16 cellular contexts compared by ENCODE assay signal in the genomic region with DNA sequence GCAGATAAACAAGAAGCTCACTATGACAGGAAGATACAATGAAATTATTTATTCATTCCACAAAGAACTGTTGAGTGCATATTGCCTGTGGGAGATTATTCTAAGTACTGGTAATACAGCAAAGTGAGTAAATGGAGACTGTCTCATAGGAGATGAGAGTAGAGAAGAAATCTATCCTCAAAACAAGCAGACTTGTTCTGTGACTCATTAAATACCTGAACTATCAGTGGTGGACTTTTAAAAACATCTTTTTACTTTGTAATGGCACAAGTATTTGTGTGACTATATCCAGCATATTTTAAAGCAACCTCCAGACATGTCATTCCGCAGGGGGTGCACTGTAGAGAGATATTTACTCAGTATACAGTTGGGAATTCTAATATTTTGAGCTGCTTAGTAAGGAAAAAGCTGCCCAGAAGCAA.
DNase-seq lines count a peak whose midpoint lies in the region; ATAC-seq and TF ChIP-seq lines count a peak whose summit lies in the region.
"Had no signal": no experiment of that assay in that cellular context is flagged by ENCODE, and none has a peak within 500 bp of the region (broad histone marks: within the 10 kb centered on the region; RNA-seq: fewer than 3 reads in every experiment).

No MANE protein-coding gene starts in this region.

- H3K9ac ChIP-seq in rectal smooth muscle tissue (ENCODE audit: low read length): no peak overlapping the region

- peaks cover 0 to 4% of the 10 kb centered on the region in 2 donors for H3K27me3 Mint-ChIP-seq in CD8-positive, alpha-beta memory T cell
- H3K27me3 Mint-ChIP-seq: activated naive CD8-positive, alpha-beta T cell treated with anti-CD3 and anti-CD28 coated beads, Interleukin-2, amount 10 ng/mL, durations not matched to agents 7 days and 5 days; dendritic cell treated with granulocyte-macrophage colony-stimulating factor and Interleukin-4, amounts not matched to agents 40 ng/mL and 50 ng/mL, for 4 days had no signal

- H3K4me1 ChIP-seq in rectal smooth muscle tissue (ENCODE audit: control insufficient read depth, insufficient read depth, low read length): peaks cover 5% of the 10 kb centered on the region
- H3K4me1 ChIP-seq in upper lobe of left lung: no peaks in the 10 kb centered on the region
- H3K4me1 ChIP-seq in CD8-positive, alpha-beta memory T cell (ENCODE audit: insufficient read depth, low read length): no peaks in the 10 kb centered on the region
- H3K4me1 ChIP-seq: right lobe of liver had no signal

- H3K27ac ChIP-seq in rectal smooth muscle tissue (ENCODE audit: low read depth, low read length) (peak overlapping the region; percentile 28), upper lobe of left lung (no peak overlapping the region)
- no peak overlapping the region for H3K27ac ChIP-seq in CD8-positive, alpha-beta memory T cell (ENCODE audit: low read depth, low read length)
- H3K27ac ChIP-seq: right lobe of liver had no signal

- H3K36me3 Mint-ChIP-seq in CD8-positive, alpha-beta memory T cell: no peaks in the 10 kb centered on the region
- H3K36me3 Mint-ChIP-seq: activated naive CD8-positive, alpha-beta T cell treated with anti-CD3 and anti-CD28 coated beads, Interleukin-2, amount 10 ng/mL, durations not matched to agents 7 days and 5 days had no signal

- H3K9me3 Mint-ChIP-seq in CD8-positive, alpha-beta memory T cell: peaks cover 0 to 26% (median 4%) of the 10 kb centered on the region in 5 donors
- H3K9me3 Mint-ChIP-seq: nephron progenitor cell had no signal

- no peak for ATAC-seq in upper lobe of left lung (ENCODE audit: low FRiP score in 2 of 2)
- ATAC-seq: right lobe of liver had no signal

- DNase-seq in COLO829 (ENCODE audit: low spot score) (peak; percentile 78), RPMI7951 (ENCODE audit: low read depth) (peak; percentile 41), epidermal melanocyte (ENCODE audit: insufficient read length, low spot score) (peak; percentile 22), cerebellar nuclear complex (lab: John Stamatoyannopoulos, UW) (no peak), upper lobe of left lung (no peak), posterior vena cava (ENCODE audit: low spot score) (no peak)
- DNase-seq in CD8-positive, alpha-beta memory T cell: no peak
- DNase-seq: activated CD4-positive, alpha-beta T cell treated with anti-CD3 and anti-CD28 coated beads for 1 hour; activated naive CD8-positive, alpha-beta T cell treated with anti-CD3 and anti-CD28 coated beads, Interleukin-2, amount 10 ng/mL, durations not matched to agents 7 days and 5 days; C1 segment of cervical spinal cord; NCI-H82; nephron progenitor cell; right lobe of liver; stimulated activated naive CD4-positive, alpha-beta T cell treated with Interleukin-2 at 50 U/mL for 16 hours had no signal

- H3K27ac Mint-ChIP-seq in CD8-positive, alpha-beta memory T cell: no peak overlapping the region
- H3K27ac Mint-ChIP-seq: activated naive CD8-positive, alpha-beta T cell treated with anti-CD3 and anti-CD28 coated beads, Interleukin-2, amount 10 ng/mL, durations not matched to agents 7 days and 5 days; dendritic cell treated with granulocyte-macrophage colony-stimulating factor and Interleukin-4, amounts not matched to agents 40 ng/mL and 50 ng/mL, for 4 days; nephron progenitor cell had no signal

- no peak for TF ChIP-seq EP300 in upper lobe of left lung (IDR thresholded peaks at IDR 0.05)

- H3K4me1 Mint-ChIP-seq in CD8-positive, alpha-beta memory T cell: no peaks in the 10 kb centered on the region
- H3K4me1 Mint-ChIP-seq: activated naive CD8-positive, alpha-beta T cell treated with anti-CD3 and anti-CD28 coated beads, Interleukin-2, amount 10 ng/mL, durations not matched to agents 7 days and 5 days had no signal

- no peaks in the 10 kb centered on the region for H3K27me3 ChIP-seq in rectal smooth muscle tissue (ENCODE audit: control insufficient read depth, insufficient read depth, low read length)
- no peaks in the 10 kb centered on the region for H3K27me3 ChIP-seq in upper lobe of left lung
- H3K27me3 ChIP-seq in CD8-positive, alpha-beta memory T cell (ENCODE audit: insufficient read depth, low read length, poor library complexity, severe bottlenecking): no peaks in the 10 kb centered on the region
- H3K27me3 ChIP-seq: right lobe of liver had no signal

- CTCF ChIA-PET in CD8-positive, alpha-beta memory T cell (lab: Charles Lee): no interaction called here

- intact Hi-C loops in posterior vena cava (cut with DNase I): no loop called here

- POLR2A ChIA-PET in CD8-positive, alpha-beta memory T cell (lab: Charles Lee): no interaction called here

- no peak for TF ChIP-seq CTCF in upper lobe of left lung (IDR thresholded peaks at IDR 0.05)

- H3K4me3 ChIP-seq in rectal smooth muscle tissue (ENCODE audit: low read length) (no peak overlapping the region), upper lobe of left lung (no peak overlapping the region)
- no peak overlapping the region for H3K4me3 ChIP-seq in CD8-positive, alpha-beta memory T cell (ENCODE audit: low read length)
- H3K4me3 ChIP-seq: right lobe of liver had no signal

- H3K36me3 ChIP-seq in rectal smooth muscle tissue (ENCODE audit: control insufficient read depth, insufficient read depth, low read length) (no peaks in the 10 kb centered on the region), upper lobe of left lung (no peaks in the 10 kb centered on the region)
- no peaks in the 10 kb centered on the region for H3K36me3 ChIP-seq in CD8-positive, alpha-beta memory T cell (ENCODE audit: insufficient read depth, low read length)
- H3K36me3 ChIP-seq: right lobe of liver had no signal

- no peak overlapping the region for H3K4me3 Mint-ChIP-seq in CD8-positive, alpha-beta memory T cell
- H3K4me3 Mint-ChIP-seq: activated naive CD8-positive, alpha-beta T cell treated with anti-CD3 and anti-CD28 coated beads, Interleukin-2, amount 10 ng/mL, durations not matched to agents 7 days and 5 days; dendritic cell treated with granulocyte-macrophage colony-stimulating factor and Interleukin-4, amounts not matched to agents 40 ng/mL and 50 ng/mL, for 4 days; nephron progenitor cell had no signal

- no peak for TF ChIP-seq POLR2A in upper lobe of left lung (IDR thresholded peaks at IDR 0.05)

- H3K9me3 ChIP-seq in upper lobe of left lung: no peaks in the 10 kb centered on the region
- no peaks in the 10 kb centered on the region for H3K9me3 ChIP-seq in CD8-positive, alpha-beta memory T cell (ENCODE audit: low read length)
- H3K9me3 ChIP-seq: right lobe of liver had no signal

- 73 to 88% methylated on average over 1 of the region's 1 CpG for WGBS in upper lobe of left lung, 2 donors

Comparison
In these comparisons a context has a peak if more than half of its experiments do, and no peak if none do; other contexts are left out.
1. DNase-seq: peak in COLO829 (single experiment), RPMI7951 (single experiment) and epidermal melanocyte (single experiment); none in cerebellar nuclear complex (0 of 2), upper lobe of left lung (0 of 2), posterior vena cava (single experiment) and CD8-positive, alpha-beta memory T cell (0 of 5).